Comparison of ENCODE assay signal across 3 cellular contexts in the genomic region with DNA sequence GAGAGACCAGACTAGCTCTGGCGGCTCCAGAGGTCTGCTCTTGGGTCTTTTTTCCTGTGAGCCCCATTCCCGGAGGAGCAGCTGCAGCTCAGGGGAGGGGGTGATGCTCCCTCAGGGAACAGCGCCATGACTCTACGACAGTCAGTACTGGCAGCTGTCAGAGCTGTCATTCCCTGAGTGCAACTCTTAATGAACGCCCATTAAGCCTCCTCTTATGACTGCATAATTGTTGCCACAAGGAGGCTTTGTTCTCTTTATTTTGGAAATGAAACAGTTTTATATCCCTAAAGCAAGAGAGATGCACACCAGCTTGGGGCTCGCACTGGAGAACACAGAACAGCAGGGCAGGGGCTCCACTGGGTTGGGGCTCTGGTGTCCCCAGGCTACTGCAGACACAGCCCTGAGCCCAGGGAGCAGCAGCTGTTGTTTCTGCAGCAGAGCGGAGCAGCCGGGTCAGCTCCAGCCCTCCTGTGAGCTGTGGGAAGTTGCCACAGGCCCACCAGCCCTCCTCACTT. TPM values are rescaled to one million over a fixed set of nuclear protein-coding genes. Genes with fewer than 3 reads are reported as not detected.
"Had no signal": no experiment of that assay in that cellular context is flagged by ENCODE, and none has a peak within 500 bp of the region (broad histone marks: within the 10 kb centered on the region; RNA-seq: fewer than 3 reads in every experiment).

No MANE protein-coding gene starts in this region.

RNA-seq across cellular contexts. Expression of a gene that starts 37.3 kb away (rescaled TPM):
- total RNA-seq: hepatocyte had no signal

RNA-seq across cellular contexts. Expression of a gene that starts 44.3 kb away (rescaled TPM):
- total RNA-seq: bronchial epithelial cell, endothelial cell of umbilical vein had no signal
